12 cellular contexts compared by ENCODE assay signal in genomic region chr17:73281926-73282325, GRCh38. TPM values are rescaled to one million over a fixed set of nuclear protein-coding genes. Genes with fewer than 3 reads are reported as not detected.
DNase-seq lines count a peak whose midpoint lies in the region; ATAC-seq and TF ChIP-seq lines count a peak whose summit lies in the region.
"Had no signal": no experiment of that assay in that cellular context is flagged by ENCODE, and none has a peak within 500 bp of the region (broad histone marks: within the 10 kb centered on the region; RNA-seq: fewer than 3 reads in every experiment).

No MANE protein-coding gene starts in this region.

- ATAC-seq in activated naive CD8-positive, alpha-beta T cell treated with anti-CD3 and anti-CD28 coated beads, Interleukin-2, amount 50 U/mL, for 24 hours = peak; percentile 58
- ATAC-seq in HG02642 (IDR thresholded peaks at IDR 0.05; ENCODE audit: poor library complexity, unreplicated experiment) = peak; percentile 93
- ATAC-seq in HG03565 (IDR thresholded peaks at IDR 0.05; ENCODE audit: unreplicated experiment) = peak; percentile 96
- ATAC-seq: A549 had no signal

- no peaks in the 10 kb centered on the region for H3K9me3 Mint-ChIP-seq in activated naive CD8-positive, alpha-beta T cell treated with anti-CD3 and anti-CD28 coated beads, Interleukin-2, amount 50 U/mL, for 24 hours
- H3K9me3 Mint-ChIP-seq in activated naive CD8-positive, alpha-beta T cell treated with anti-CD3 and anti-CD28 coated beads for 36 hours = no peaks in the 10 kb centered on the region

- intact Hi-C loops in tibial artery (cut with DNase I; ENCODE audit: low total_unique reads) = no loop called here

- H3K4me1 ChIP-seq in tibial artery = peaks cover 5 to 65% (median 53%) of the 10 kb centered on the region in 4 donors

- H3K27ac ChIP-seq in tibial artery = peak overlapping the region; percentile 76 to 87
- H3K27ac ChIP-seq: A549 had no signal

- no peaks in the 10 kb centered on the region for H3K9me3 ChIP-seq in tibial artery
- H3K9me3 ChIP-seq: A549 had no signal

- no peaks in the 10 kb centered on the region for H3K36me3 Mint-ChIP-seq in activated naive CD8-positive, alpha-beta T cell treated with anti-CD3 and anti-CD28 coated beads, Interleukin-2, amount 50 U/mL, for 24 hours (ENCODE audit: low read depth)
- no peaks in the 10 kb centered on the region for H3K36me3 Mint-ChIP-seq in activated naive CD8-positive, alpha-beta T cell treated with anti-CD3 and anti-CD28 coated beads for 36 hours

- no peak for TF ChIP-seq CTCF in tibial artery (IDR thresholded peaks at IDR 0.05)

- H3K27me3 ChIP-seq in tibial artery = no peaks in the 10 kb centered on the region

- no peak overlapping the region for H3K4me3 Mint-ChIP-seq in activated naive CD8-positive, alpha-beta T cell treated with anti-CD3 and anti-CD28 coated beads, Interleukin-2, amount 50 U/mL, for 24 hours
- no peak overlapping the region for H3K4me3 Mint-ChIP-seq in activated naive CD8-positive, alpha-beta T cell treated with anti-CD3 and anti-CD28 coated beads for 36 hours

- H3K27me3 Mint-ChIP-seq in activated naive CD8-positive, alpha-beta T cell treated with anti-CD3 and anti-CD28 coated beads, Interleukin-2, amount 50 U/mL, for 24 hours = no peaks in the 10 kb centered on the region
- no peaks in the 10 kb centered on the region for H3K27me3 Mint-ChIP-seq in activated naive CD8-positive, alpha-beta T cell treated with anti-CD3 and anti-CD28 coated beads for 36 hours

- H3K4me3 ChIP-seq in tibial artery = no peak overlapping the region
- H3K4me3 ChIP-seq: A549 had no signal

- peaks cover 12 to 34% (median 16%) of the 10 kb centered on the region in 3 donors for H3K36me3 ChIP-seq in tibial artery

- H3K27ac Mint-ChIP-seq in activated naive CD8-positive, alpha-beta T cell treated with anti-CD3 and anti-CD28 coated beads, Interleukin-2, amount 50 U/mL, for 24 hours = no peak overlapping the region
- H3K27ac Mint-ChIP-seq in activated naive CD8-positive, alpha-beta T cell treated with anti-CD3 and anti-CD28 coated beads for 36 hours = no peak overlapping the region

- no peak for DNase-seq in activated naive CD8-positive, alpha-beta T cell treated with anti-CD3 and anti-CD28 coated beads, Interleukin-2, amount 50 U/mL, for 24 hours
- no peak for DNase-seq in activated naive CD8-positive, alpha-beta T cell treated with anti-CD3 and anti-CD28 coated beads for 36 hours
- DNase-seq in tibial artery = no peak
- no peak for DNase-seq in SIG-M5 treated with dmso at 0.1 percent for 504 hours (lab: John Stamatoyannopoulos, UW; ENCODE audit: unreplicated experiment)
- DNase-seq in stimulated activated CD8-positive, alpha-beta memory T cell treated with anti-CD3 and anti-CD28 coated beads, Interleukin-4, amount 100 ng/mL, for 48 hours = no peak
- no peak for DNase-seq in NCI-H1092 (lab: John Stamatoyannopoulos, UW)
- DNase-seq: activated CD8-positive, alpha-beta memory T cell treated with anti-CD3 and anti-CD28 coated beads for 24 hours; caudate nucleus had no signal

- H3K4me1 Mint-ChIP-seq in activated naive CD8-positive, alpha-beta T cell treated with anti-CD3 and anti-CD28 coated beads, Interleukin-2, amount 50 U/mL, for 24 hours = no peaks in the 10 kb centered on the region
- no peaks in the 10 kb centered on the region for H3K4me1 Mint-ChIP-seq in activated naive CD8-positive, alpha-beta T cell treated with anti-CD3 and anti-CD28 coated beads for 36 hours

RNA-seq across cellular contexts. Expression of gene CPSF4L, which starts 20.2 kb away (rescaled TPM):
- not detected for total RNA-seq in activated naive CD8-positive, alpha-beta T cell treated with anti-CD3 and anti-CD28 coated beads for 36 hours
- total RNA-seq: myocyte had no signal

RNA-seq across cellular contexts. Expression of gene CDC42EP4, which starts 29.9 kb away (rescaled TPM):
- total RNA-seq in activated naive CD8-positive, alpha-beta T cell treated with anti-CD3 and anti-CD28 coated beads for 36 hours = under 1 TPM; 0.56 to 0.98 TPM
